Comparison of ENCODE assay signal across 17 cellular contexts in genomic region chr17:81491761-81492160, GRCh38.
"Had no signal": no experiment of that assay in that cellular context is flagged by ENCODE, and none has a peak within 500 bp of the region (broad histone marks: within the 10 kb centered on the region; RNA-seq: fewer than 3 reads in every experiment).

No MANE protein-coding gene starts in this region.

- H3K79me2 ChIP-seq: parathyroid adenoma had no signal

- H3K4me1 ChIP-seq: parathyroid adenoma had no signal

- H3K9me3 Mint-ChIP-seq: activated T-helper 1 cell treated with anti-CD3 and anti-CD28 coated beads, Interleukin-12 subunit alpha, Interleukin-12 subunit beta, Interleukin-2, Interleukin-4 antibody, amounts not matched to agents 30 ng/mL and 10 ng/mL and 1 ng/mL, durations not matched to agents 14 hours and 24 hours and 36 hours; effector memory CD8-positive, alpha-beta T cell; natural killer cell; stimulated activated memory B cell treated with anti-CD40 and anti-IgM and Interleukin-4, amounts not matched to agents 10 μg/mL and 1 μg/mL and 100 μg/mL, for 72 hours had no signal

- H3K9me3 ChIP-seq: esophagus squamous epithelium, lower lobe of right lung, spleen, testis had no signal

- H3K27me3 ChIP-seq: cardiac muscle cell, testis had no signal

- ATAC-seq: effector memory CD8-positive, alpha-beta T cell; natural killer cell; stimulated activated memory B cell treated with anti-CD40 and anti-IgM and Interleukin-4, amounts not matched to agents 10 μg/mL and 1 μg/mL and 100 μg/mL, for 72 hours had no signal

- H3K27ac ChIP-seq: cardiac muscle cell, esophagus squamous epithelium, lower lobe of right lung, parathyroid adenoma, spleen, testis, VCaP had no signal

- FAIRE-seq: islet of Langerhans had no signal

- H3K27me3 Mint-ChIP-seq: activated naive CD8-positive, alpha-beta T cell had no signal

- H3K27ac Mint-ChIP-seq: activated naive CD8-positive, alpha-beta T cell; activated T-helper 1 cell treated with anti-CD3 and anti-CD28 coated beads, Interleukin-12 subunit alpha, Interleukin-12 subunit beta, Interleukin-2, Interleukin-4 antibody, amounts not matched to agents 30 ng/mL and 10 ng/mL and 1 ng/mL, durations not matched to agents 14 hours and 24 hours and 36 hours; natural killer cell; stimulated activated memory B cell treated with anti-CD40 and anti-IgM and Interleukin-4, amounts not matched to agents 10 μg/mL and 1 μg/mL and 100 μg/mL, for 72 hours had no signal

- H3K4me3 ChIP-seq: cardiac muscle cell, esophagus squamous epithelium, lower lobe of right lung, spleen, testis had no signal

- DNase-seq: activated CD4-positive, alpha-beta T cell treated with anti-CD3 and anti-CD28 coated beads, Interleukin-2, amount 50 U/mL, for 48 hours; dermis blood vessel endothelial cell; effector memory CD8-positive, alpha-beta T cell; esophagus squamous epithelium; lower lobe of right lung; natural killer cell; spleen; stimulated activated CD4-positive, alpha-beta T cell treated with anti-CD3 and anti-CD28 coated beads, Interleukin-4, amount 100 ng/mL, for 4 hours; T-helper 2 cell; testis had no signal

- H3K4me3 Mint-ChIP-seq: activated naive CD8-positive, alpha-beta T cell; activated T-helper 1 cell treated with anti-CD3 and anti-CD28 coated beads, Interleukin-12 subunit alpha, Interleukin-12 subunit beta, Interleukin-2, Interleukin-4 antibody, amounts not matched to agents 30 ng/mL and 10 ng/mL and 1 ng/mL, durations not matched to agents 14 hours and 24 hours and 36 hours; effector memory CD8-positive, alpha-beta T cell; natural killer cell; stimulated activated memory B cell treated with anti-CD40 and anti-IgM and Interleukin-4, amounts not matched to agents 10 μg/mL and 1 μg/mL and 100 μg/mL, for 72 hours had no signal

- H3K36me3 ChIP-seq: cardiac muscle cell, esophagus squamous epithelium, lower lobe of right lung, spleen had no signal

- H2AFZ ChIP-seq: parathyroid adenoma had no signal

- H3K36me3 Mint-ChIP-seq: activated naive CD8-positive, alpha-beta T cell; natural killer cell; stimulated activated memory B cell treated with anti-CD40 and anti-IgM and Interleukin-4, amounts not matched to agents 10 μg/mL and 1 μg/mL and 100 μg/mL, for 72 hours had no signal

- H3K9ac ChIP-seq: parathyroid adenoma had no signal
